ENCODE assay signal across 16 cellular contexts in genomic region chr1:163928649-163929048, GRCh38.
DNase-seq lines count a peak whose midpoint lies in the region; ATAC-seq lines count a peak whose summit lies in the region.
"Had no signal": no experiment of that assay in that cellular context is flagged by ENCODE, and none has a peak within 500 bp of the region (broad histone marks: within the 10 kb centered on the region; RNA-seq: fewer than 3 reads in every experiment).

No MANE protein-coding gene starts in this region.

- no peak overlapping the region for H3K27ac Mint-ChIP-seq in stimulated activated naive B cell treated with anti-CD40 and anti-IgM and Interleukin-4, amounts not matched to agents 10 μg/mL and 1 μg/mL and 100 μg/mL, for 72 hours
- H3K27ac Mint-ChIP-seq in activated naive CD8-positive, alpha-beta T cell treated with anti-CD3 and anti-CD28 coated beads for 36 hours: no peak overlapping the region
- no peak overlapping the region for H3K27ac Mint-ChIP-seq in activated naive CD8-positive, alpha-beta T cell treated with anti-CD3 and anti-CD28 coated beads, Interleukin-2, amount 50 U/mL, for 24 hours
- no peak overlapping the region for H3K27ac Mint-ChIP-seq in activated CD4-positive, alpha-beta T cell treated with anti-CD3 and anti-CD28 coated beads for 36 hours

- POLR2A ChIA-PET in activated CD4-positive, alpha-beta T cell treated with anti-CD3 and anti-CD28 coated beads for 36 hours (lab: Charles Lee): no interaction called here

- peak; percentile 62 for ATAC-seq in HG02938 (IDR thresholded peaks at IDR 0.05; ENCODE audit: unreplicated experiment)
- no peak for ATAC-seq in stimulated activated naive B cell treated with anti-CD40 and anti-IgM and Interleukin-4, amounts not matched to agents 10 μg/mL and 1 μg/mL and 100 μg/mL, for 72 hours (replicated peaks)
- no peak for ATAC-seq in activated naive CD8-positive, alpha-beta T cell treated with anti-CD3 and anti-CD28 coated beads, Interleukin-2, amount 50 U/mL, for 24 hours
- ATAC-seq in activated CD4-positive, alpha-beta T cell treated with anti-CD3 and anti-CD28 coated beads for 36 hours: no peak
- ATAC-seq: K562, left colon, SK-N-SH treated with all-trans-retinoic acid at 6 μM for 48 hours had no signal

- H3K9me3 Mint-ChIP-seq in stimulated activated naive B cell treated with anti-CD40 and anti-IgM and Interleukin-4, amounts not matched to agents 10 μg/mL and 1 μg/mL and 100 μg/mL, for 72 hours: peaks cover 4 to 10% of the 10 kb centered on the region in 2 donors
- H3K9me3 Mint-ChIP-seq in activated naive CD8-positive, alpha-beta T cell treated with anti-CD3 and anti-CD28 coated beads for 36 hours: peaks cover 7% of the 10 kb centered on the region
- peaks cover 28% of the 10 kb centered on the region for H3K9me3 Mint-ChIP-seq in activated naive CD8-positive, alpha-beta T cell treated with anti-CD3 and anti-CD28 coated beads, Interleukin-2, amount 50 U/mL, for 24 hours
- peaks cover 11% of the 10 kb centered on the region for H3K9me3 Mint-ChIP-seq in activated CD4-positive, alpha-beta T cell treated with anti-CD3 and anti-CD28 coated beads for 36 hours (ENCODE audit: low read depth)

- no peaks in the 10 kb centered on the region for H3K4me1 Mint-ChIP-seq in stimulated activated naive B cell treated with anti-CD40 and anti-IgM and Interleukin-4, amounts not matched to agents 10 μg/mL and 1 μg/mL and 100 μg/mL, for 72 hours
- no peaks in the 10 kb centered on the region for H3K4me1 Mint-ChIP-seq in activated naive CD8-positive, alpha-beta T cell treated with anti-CD3 and anti-CD28 coated beads for 36 hours
- H3K4me1 Mint-ChIP-seq in activated naive CD8-positive, alpha-beta T cell treated with anti-CD3 and anti-CD28 coated beads, Interleukin-2, amount 50 U/mL, for 24 hours: no peaks in the 10 kb centered on the region
- no peaks in the 10 kb centered on the region for H3K4me1 Mint-ChIP-seq in activated CD4-positive, alpha-beta T cell treated with anti-CD3 and anti-CD28 coated beads for 36 hours

- CTCF ChIA-PET in activated CD4-positive, alpha-beta T cell treated with anti-CD3 and anti-CD28 coated beads for 36 hours (lab: Charles Lee): no interaction called here

- no peak overlapping the region for H3K4me3 Mint-ChIP-seq in stimulated activated naive B cell treated with anti-CD40 and anti-IgM and Interleukin-4, amounts not matched to agents 10 μg/mL and 1 μg/mL and 100 μg/mL, for 72 hours
- H3K4me3 Mint-ChIP-seq in activated naive CD8-positive, alpha-beta T cell treated with anti-CD3 and anti-CD28 coated beads for 36 hours: no peak overlapping the region
- H3K4me3 Mint-ChIP-seq in activated naive CD8-positive, alpha-beta T cell treated with anti-CD3 and anti-CD28 coated beads, Interleukin-2, amount 50 U/mL, for 24 hours: no peak overlapping the region
- no peak overlapping the region for H3K4me3 Mint-ChIP-seq in activated CD4-positive, alpha-beta T cell treated with anti-CD3 and anti-CD28 coated beads for 36 hours

- intact Hi-C loops in activated CD4-positive, alpha-beta T cell treated with anti-CD3 and anti-CD28 coated beads for 36 hours (cut with DNase I, micrococcal nuclease): no loop called here

- no peaks in the 10 kb centered on the region for H3K36me3 Mint-ChIP-seq in stimulated activated naive B cell treated with anti-CD40 and anti-IgM and Interleukin-4, amounts not matched to agents 10 μg/mL and 1 μg/mL and 100 μg/mL, for 72 hours
- no peaks in the 10 kb centered on the region for H3K36me3 Mint-ChIP-seq in activated naive CD8-positive, alpha-beta T cell treated with anti-CD3 and anti-CD28 coated beads for 36 hours
- H3K36me3 Mint-ChIP-seq in activated naive CD8-positive, alpha-beta T cell treated with anti-CD3 and anti-CD28 coated beads, Interleukin-2, amount 50 U/mL, for 24 hours (ENCODE audit: low read depth): no peaks in the 10 kb centered on the region
- H3K36me3 Mint-ChIP-seq in activated CD4-positive, alpha-beta T cell treated with anti-CD3 and anti-CD28 coated beads for 36 hours (ENCODE audit: low read depth): no peaks in the 10 kb centered on the region

- no peaks in the 10 kb centered on the region for H3K27me3 Mint-ChIP-seq in stimulated activated naive B cell treated with anti-CD40 and anti-IgM and Interleukin-4, amounts not matched to agents 10 μg/mL and 1 μg/mL and 100 μg/mL, for 72 hours
- H3K27me3 Mint-ChIP-seq in activated naive CD8-positive, alpha-beta T cell treated with anti-CD3 and anti-CD28 coated beads for 36 hours: no peaks in the 10 kb centered on the region
- H3K27me3 Mint-ChIP-seq in activated naive CD8-positive, alpha-beta T cell treated with anti-CD3 and anti-CD28 coated beads, Interleukin-2, amount 50 U/mL, for 24 hours: no peaks in the 10 kb centered on the region
- no peaks in the 10 kb centered on the region for H3K27me3 Mint-ChIP-seq in activated CD4-positive, alpha-beta T cell treated with anti-CD3 and anti-CD28 coated beads for 36 hours

- DNase-seq in COR-L47 (lab: John Stamatoyannopoulos, UW) (peak; percentile 48), NCI-H2081 treated with DMSO at 0.1 percent for 48 hours (lab: John Stamatoyannopoulos, UW) (peak; percentile 28), fibroblast of gingiva (ENCODE audit: low read depth) (peak; percentile 10)
- no peak for DNase-seq in stimulated activated naive B cell treated with anti-CD40 and anti-IgM and Interleukin-4, amounts not matched to agents 10 μg/mL and 1 μg/mL and 100 μg/mL, for 72 hours
- DNase-seq in activated naive CD8-positive, alpha-beta T cell treated with anti-CD3 and anti-CD28 coated beads for 36 hours: no peak
- no peak for DNase-seq in activated naive CD8-positive, alpha-beta T cell treated with anti-CD3 and anti-CD28 coated beads, Interleukin-2, amount 50 U/mL, for 24 hours
- no peak for DNase-seq in activated CD4-positive, alpha-beta T cell treated with anti-CD3 and anti-CD28 coated beads for 36 hours
- DNase-seq: activated CD4-positive, alpha-beta T cell treated with anti-CD3 and anti-CD28 coated beads, Interleukin-2, amount 50 U/mL, for 1 hour; hippocampal formation; left colon; NCI-H1105; NCI-H526; ovary had no signal

Comparison
In these comparisons a context has a peak if more than half of its experiments do, and no peak if none do; other contexts are left out.
1. DNase-seq: peak in COR-L47 (single experiment), NCI-H2081 treated with DMSO at 0.1 percent for 48 hours (single experiment) and fibroblast of gingiva (single experiment); none in stimulated activated naive B cell treated with anti-CD40 and anti-IgM and Interleukin-4, amounts not matched to agents 10 μg/mL and 1 μg/mL and 100 μg/mL, for 72 hours (single experiment), activated naive CD8-positive, alpha-beta T cell treated with anti-CD3 and anti-CD28 coated beads for 36 hours (single experiment), activated naive CD8-positive, alpha-beta T cell treated with anti-CD3 and anti-CD28 coated beads, Interleukin-2, amount 50 U/mL, for 24 hours (single experiment) and activated CD4-positive, alpha-beta T cell treated with anti-CD3 and anti-CD28 coated beads for 36 hours (single experiment).